ENCODE assay signal across 16 cellular contexts in genomic region chr10:1163204-1163660, GRCh38.
"Had no signal": no experiment of that assay in that cellular context is flagged by ENCODE, and none has a peak within 500 bp of the region (broad histone marks: within the 10 kb centered on the region; RNA-seq: fewer than 3 reads in every experiment).

No MANE protein-coding gene starts in this region.

- DNase-seq: activated CD4-positive, alpha-beta T cell treated with anti-CD3 and anti-CD28 coated beads for 36 hours; activated CD4-positive, alpha-beta T cell treated with anti-CD3 and anti-CD28 coated beads, Interleukin-2, amount 50 U/mL, for 48 hours; activated gamma-delta T cell; activated T-cell treated with anti-CD3 and anti-CD28 coated beads, Interleukin-2, amount 50 U/mL, for 4 hours; cerebellar nuclear complex; effector CD8-positive, alpha-beta T cell; natural killer cell; stimulated activated CD4-positive, alpha-beta T cell treated with anti-CD3 and anti-CD28 coated beads, Interleukin-15, amount 100 ng/mL, for 24 hours; stimulated activated CD4-positive, alpha-beta T cell treated with anti-CD3 and anti-CD28 coated beads, Interleukin-4, amount 100 ng/mL, for 1 hour had no signal

- ATAC-seq: activated CD4-positive, alpha-beta T cell treated with anti-CD3 and anti-CD28 coated beads for 36 hours; activated T-cell treated with anti-CD3 and anti-CD28 coated beads, Interleukin-2, amount 50 U/mL, for 4 hours; natural killer cell had no signal

- H3K4me3 ChIP-seq: breast epithelium, esophagus muscularis mucosa, lung, skin epidermis, thoracic aorta had no signal

- H3K36me3 ChIP-seq: breast epithelium, esophagus muscularis mucosa, thoracic aorta had no signal

- H3K9me3 Mint-ChIP-seq: activated naive CD4-positive, alpha-beta T cell treated with anti-CD3 and anti-CD28 coated beads, Interleukin-2, amount 50 U/mL, for 24 hours; activated T-cell treated with anti-CD3 and anti-CD28 coated beads, Interleukin-2, amount 50 U/mL, for 4 hours; natural killer cell; T-helper 1 cell treated with Interleukin-12 subunit alpha and Interleukin-12 subunit beta and Interleukin-4 antibody, amounts not matched to agents 30 μg/mL and 1 μg/mL, for 36 hours had no signal

- H3K27ac Mint-ChIP-seq: activated CD4-positive, alpha-beta T cell treated with anti-CD3 and anti-CD28 coated beads for 36 hours; activated naive CD4-positive, alpha-beta T cell treated with anti-CD3 and anti-CD28 coated beads, Interleukin-2, amount 50 U/mL, for 24 hours; natural killer cell; T-helper 1 cell treated with Interleukin-12 subunit alpha and Interleukin-12 subunit beta and Interleukin-4 antibody, amounts not matched to agents 30 μg/mL and 1 μg/mL, for 36 hours had no signal

- H3K36me3 Mint-ChIP-seq: natural killer cell had no signal

- H3K4me1 Mint-ChIP-seq: activated CD4-positive, alpha-beta T cell treated with anti-CD3 and anti-CD28 coated beads for 36 hours; activated naive CD4-positive, alpha-beta T cell treated with anti-CD3 and anti-CD28 coated beads, Interleukin-2, amount 50 U/mL, for 24 hours; natural killer cell had no signal

- H3K9me3 ChIP-seq: breast epithelium, esophagus muscularis mucosa, thoracic aorta had no signal

- H3K4me3 Mint-ChIP-seq: activated CD4-positive, alpha-beta T cell treated with anti-CD3 and anti-CD28 coated beads for 36 hours; activated naive CD4-positive, alpha-beta T cell treated with anti-CD3 and anti-CD28 coated beads, Interleukin-2, amount 50 U/mL, for 24 hours; activated T-cell treated with anti-CD3 and anti-CD28 coated beads, Interleukin-2, amount 50 U/mL, for 4 hours; natural killer cell; T-helper 1 cell treated with Interleukin-12 subunit alpha and Interleukin-12 subunit beta and Interleukin-4 antibody, amounts not matched to agents 30 μg/mL and 1 μg/mL, for 36 hours had no signal

- H3K4me1 ChIP-seq: breast epithelium, esophagus muscularis mucosa had no signal

- H3K27ac ChIP-seq: breast epithelium, esophagus muscularis mucosa, skin epidermis, thoracic aorta had no signal
